Comparison of ENCODE assay signal across 3 cellular contexts in the genomic region with DNA sequence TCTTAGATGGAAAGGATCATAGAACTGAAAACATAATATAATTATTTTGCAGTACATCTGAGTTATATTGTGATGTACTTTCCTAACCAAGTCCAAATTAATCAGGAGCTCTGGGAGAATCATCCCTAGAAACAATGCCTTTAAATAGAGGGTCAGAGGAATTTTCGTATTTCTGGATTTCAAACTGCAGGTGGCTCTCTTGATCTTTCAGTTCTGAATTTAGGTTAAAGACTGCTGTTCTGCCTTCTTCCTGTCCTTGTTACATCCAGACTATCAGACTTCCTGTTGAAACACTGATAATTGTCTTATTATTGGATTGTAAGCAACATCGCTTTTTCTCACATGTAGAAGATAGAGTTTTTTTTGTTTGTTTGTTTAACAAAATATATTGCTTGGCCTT.
TF ChIP-seq lines count a peak whose summit lies in the region.

No MANE protein-coding gene starts in this region.

TF ChIP-seq in HCT116, 20 proteins besides CTCF, POLR2A, EP300 and RAD21 (continues in another document):
- no peak for TF ChIP-seq ZNF274 (IDR thresholded peaks at IDR 0.05; ENCODE audit: low read depth, low read length)
- no peak for TF ChIP-seq SP1 (IDR thresholded peaks at IDR 0.05; ENCODE audit: low read depth)
- no peak for TF ChIP-seq TCF7L2 (IDR thresholded peaks at IDR 0.05; ENCODE audit: borderline replicate concordance, extremely low read depth, insufficient read depth, insufficient read length)
- TF ChIP-seq, protein P1, sequence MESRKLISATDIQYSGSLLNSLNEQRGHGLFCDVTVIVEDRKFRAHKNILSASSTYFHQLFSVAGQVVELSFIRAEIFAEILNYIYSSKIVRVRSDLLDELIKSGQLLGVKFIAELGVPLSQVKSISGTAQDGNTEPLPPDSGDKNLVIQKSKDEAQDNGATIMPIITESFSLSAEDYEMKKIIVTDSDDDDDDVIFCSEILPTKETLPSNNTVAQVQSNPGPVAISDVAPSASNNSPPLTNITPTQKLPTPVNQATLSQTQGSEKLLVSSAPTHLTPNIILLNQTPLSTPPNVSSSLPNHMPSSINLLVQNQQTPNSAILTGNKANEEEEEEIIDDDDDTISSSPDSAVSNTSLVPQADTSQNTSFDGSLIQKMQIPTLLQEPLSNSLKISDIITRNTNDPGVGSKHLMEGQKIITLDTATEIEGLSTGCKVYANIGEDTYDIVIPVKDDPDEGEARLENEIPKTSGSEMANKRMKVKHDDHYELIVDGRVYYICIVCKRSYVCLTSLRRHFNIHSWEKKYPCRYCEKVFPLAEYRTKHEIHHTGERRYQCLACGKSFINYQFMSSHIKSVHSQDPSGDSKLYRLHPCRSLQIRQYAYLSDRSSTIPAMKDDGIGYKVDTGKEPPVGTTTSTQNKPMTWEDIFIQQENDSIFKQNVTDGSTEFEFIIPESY (IDR thresholded peaks at IDR 0.05; ENCODE audit: extremely low read depth, insufficient replicate concordance, low read length), result no peak
- no peak for TF ChIP-seq ATF3 (IDR thresholded peaks at IDR 0.05)
- TF ChIP-seq EZH2phosphoT487 (IDR thresholded peaks at IDR 0.05; ENCODE audit: borderline replicate concordance), result no peak
- TF ChIP-seq, protein P2, sequence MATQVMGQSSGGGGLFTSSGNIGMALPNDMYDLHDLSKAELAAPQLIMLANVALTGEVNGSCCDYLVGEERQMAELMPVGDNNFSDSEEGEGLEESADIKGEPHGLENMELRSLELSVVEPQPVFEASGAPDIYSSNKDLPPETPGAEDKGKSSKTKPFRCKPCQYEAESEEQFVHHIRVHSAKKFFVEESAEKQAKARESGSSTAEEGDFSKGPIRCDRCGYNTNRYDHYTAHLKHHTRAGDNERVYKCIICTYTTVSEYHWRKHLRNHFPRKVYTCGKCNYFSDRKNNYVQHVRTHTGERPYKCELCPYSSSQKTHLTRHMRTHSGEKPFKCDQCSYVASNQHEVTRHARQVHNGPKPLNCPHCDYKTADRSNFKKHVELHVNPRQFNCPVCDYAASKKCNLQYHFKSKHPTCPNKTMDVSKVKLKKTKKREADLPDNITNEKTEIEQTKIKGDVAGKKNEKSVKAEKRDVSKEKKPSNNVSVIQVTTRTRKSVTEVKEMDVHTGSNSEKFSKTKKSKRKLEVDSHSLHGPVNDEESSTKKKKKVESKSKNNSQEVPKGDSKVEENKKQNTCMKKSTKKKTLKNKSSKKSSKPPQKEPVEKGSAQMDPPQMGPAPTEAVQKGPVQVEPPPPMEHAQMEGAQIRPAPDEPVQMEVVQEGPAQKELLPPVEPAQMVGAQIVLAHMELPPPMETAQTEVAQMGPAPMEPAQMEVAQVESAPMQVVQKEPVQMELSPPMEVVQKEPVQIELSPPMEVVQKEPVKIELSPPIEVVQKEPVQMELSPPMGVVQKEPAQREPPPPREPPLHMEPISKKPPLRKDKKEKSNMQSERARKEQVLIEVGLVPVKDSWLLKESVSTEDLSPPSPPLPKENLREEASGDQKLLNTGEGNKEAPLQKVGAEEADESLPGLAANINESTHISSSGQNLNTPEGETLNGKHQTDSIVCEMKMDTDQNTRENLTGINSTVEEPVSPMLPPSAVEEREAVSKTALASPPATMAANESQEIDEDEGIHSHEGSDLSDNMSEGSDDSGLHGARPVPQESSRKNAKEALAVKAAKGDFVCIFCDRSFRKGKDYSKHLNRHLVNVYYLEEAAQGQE (IDR thresholded peaks at IDR 0.05; ENCODE audit: low read depth), result no peak
- no peak for TF ChIP-seq CBX3 (IDR thresholded peaks at IDR 0.05; ENCODE audit: low read depth)
- no peak for TF ChIP-seq YY1 (IDR thresholded peaks at IDR 0.05; ENCODE audit: extremely low read depth, insufficient replicate concordance, low read depth, low read length)
- TF ChIP-seq CEBPB (IDR thresholded peaks at IDR 0.05; ENCODE audit: low read depth), result no peak
- TF ChIP-seq SIN3A (IDR thresholded peaks at IDR 0.05; ENCODE audit: low read depth), result no peak
- no peak for TF ChIP-seq JUND (IDR thresholded peaks at IDR 0.05)
- TF ChIP-seq MAX (IDR thresholded peaks at IDR 0.05), result no peak
- no peak for TF ChIP-seq EGR1 (IDR thresholded peaks at IDR 0.05; ENCODE audit: low read depth)
- TF ChIP-seq FOSL1 (IDR thresholded peaks at IDR 0.05; ENCODE audit: low read depth), result no peak

TF ChIP-seq in GM12878, 131 proteins besides CTCF, POLR2A, EP300 and RAD21 (continued from another document):
- TF ChIP-seq SMC3 (IDR thresholded peaks at IDR 0.05; ENCODE audit: borderline replicate concordance, low read length), result peak; percentile 30; the same call in 1 of the 2 replicates

TF ChIP-seq in neural cell, 6 proteins besides CTCF, POLR2A, EP300 and RAD21:
- TF ChIP-seq MXI1 (conservative IDR thresholded peaks at IDR 0.05; ENCODE audit: poor library complexity, severe bottlenecking) (no peak), EZH2 (IDR thresholded peaks at IDR 0.05; ENCODE audit: borderline replicate concordance, insufficient read depth, low read length, poor library complexity, severe bottlenecking) (no peak), SMC3 (conservative IDR thresholded peaks at IDR 0.05; ENCODE audit: poor library complexity) (no peak), POLR2AphosphoS5 (IDR thresholded peaks at IDR 0.05) (no peak), TAF1 (IDR thresholded peaks at IDR 0.05; ENCODE audit: low read depth) (no peak)
- TF ChIP-seq, protein P2 (IDR thresholded peaks at IDR 0.05; ENCODE audit: borderline replicate concordance), result no peak
